Comparison of ENCODE assay signal across 20 cellular contexts in the genomic region with DNA sequence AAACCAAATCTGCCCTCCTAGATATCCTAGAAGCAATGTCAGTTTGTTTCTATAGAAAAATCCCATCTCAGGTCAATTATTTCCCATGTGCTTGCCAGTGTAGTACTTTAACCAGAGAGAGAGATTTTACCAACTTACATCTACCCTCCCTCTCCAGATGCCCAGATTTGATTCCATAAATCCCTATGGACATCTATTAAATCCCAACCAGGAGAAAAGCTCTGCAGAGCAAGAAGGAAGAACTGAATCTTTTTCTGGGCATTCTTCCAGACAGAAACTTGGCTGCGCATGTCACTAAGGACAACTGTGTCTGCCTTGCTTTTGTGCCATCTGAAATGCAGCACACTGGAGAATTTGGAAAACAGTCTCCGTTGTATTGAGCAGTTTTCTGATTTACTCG.
DNase-seq lines count a peak whose midpoint lies in the region.
"Had no signal": no experiment of that assay in that cellular context is flagged by ENCODE, and none has a peak within 500 bp of the region (broad histone marks: within the 10 kb centered on the region; RNA-seq: fewer than 3 reads in every experiment).

No MANE protein-coding gene starts in this region.

- DNase-seq in A172 (ENCODE audit: low spot score) (peak; percentile 42), G401 (ENCODE audit: low spot score) (peak; percentile 25), fibroblast of gingiva (ENCODE audit: low read depth) (peak; percentile 21), midbrain (lab: John Stamatoyannopoulos, UW) (peak; percentile 80), NCI-H2081 (lab: John Stamatoyannopoulos, UW) (no peak), NOMO-1 treated with DMSO at 0.1 percent for 48 hours (lab: John Stamatoyannopoulos, UW; ENCODE audit: unreplicated experiment) (no peak), HPDE6-E6E7 (ENCODE audit: extremely low spot score) (no peak)
- DNase-seq in activated CD4-positive, alpha-beta T cell treated with anti-CD3 and anti-CD28 coated beads, Interleukin-2, amount 50 U/mL, for 4 hours: no peak
- DNase-seq: activated CD4-positive, alpha-beta T cell treated with anti-CD3 and anti-CD28 coated beads for 36 hours; activated CD8-positive, alpha-beta T cell treated with anti-CD3 and anti-CD28 coated beads, Interleukin-2, amount 10 ng/mL, durations not matched to agents 7 days and 5 days; activated naive CD4-positive, alpha-beta T cell treated with anti-CD3 and anti-CD28 coated beads, Interleukin-2, amount 10 ng/mL, durations not matched to agents 7 days and 5 days; glutamatergic neuron; islet precursor cell; naive thymus-derived CD4-positive, alpha-beta T cell; NCI-H1417 treated with DMSO at 0.1 percent for 48 hours; NCI-H2029 treated with DMSO at 0.1 percent for 48 hours; NCI-H526; SHP77 treated with DMSO at 0.1 percent for 48 hours; stimulated activated CD4-positive, alpha-beta T cell treated with anti-CD3 and anti-CD28 coated beads, Interleukin-15, amount 100 ng/mL, for 24 hours; stimulated activated CD4-positive, alpha-beta T cell treated with anti-CD3 and anti-CD28 coated beads, Interleukin-4, amount 100 ng/mL, for 4 hours had no signal

- in situ Hi-C loops in G401 (cut with HindIII; ENCODE audit: low sequenced_read_pairs): no loop called here

Comparison
In these comparisons a context has a peak if more than half of its experiments do, and no peak if none do; other contexts are left out.
1. DNase-seq: peak in A172 (single experiment), G401 (single experiment), fibroblast of gingiva (single experiment) and midbrain (single experiment); none in NCI-H2081 (0 of 2), activated CD4-positive, alpha-beta T cell treated with anti-CD3 and anti-CD28 coated beads, Interleukin-2, amount 50 U/mL, for 4 hours (0 of 2), NOMO-1 treated with DMSO at 0.1 percent for 48 hours (single experiment) and HPDE6-E6E7 (single experiment).